8 cellular contexts compared by ENCODE assay signal in genomic region chr1:3724416-3725030, GRCh38. TPM values are rescaled to one million over a fixed set of nuclear protein-coding genes. Genes with fewer than 3 reads are reported as not detected.
DNase-seq lines count a peak whose midpoint lies in the region; ATAC-seq and TF ChIP-seq lines count a peak whose summit lies in the region.
"Not testable (repeated sequence)": the region's sequence is repeated elsewhere in the genome, so short reads cannot be mapped to it uniquely, and the experiment has no call there.

No MANE protein-coding gene starts in this region.

- not testable (repeated sequence) for H3K36me3 ChIP-seq in kidney epithelial cell (ENCODE audit: control insufficient read depth, insufficient read depth, low read length); aorta (ENCODE audit: control insufficient read depth in 1 of 2, insufficient read depth in 2 of 2, low read length in 1 of 2)

- intact Hi-C loops in aorta (cut with DNase I), result loop anchor here (5.0 kb wide), 1 partner anchor 272 kb away; the partner anchor contains the start of gene ARHGEF16 (in 2 of the 2)

- 34 to 37% methylated on average over 18 of the region's 18 CpGs for WGBS in aorta, 2 donors

- peak; percentile 81 for DNase-seq in GM10266 (ENCODE audit: extremely low spot score)
- DNase-seq in MV-4-11 (lab: John Stamatoyannopoulos, UW), result peak; percentile 64
- DNase-seq in SIG-M5 treated with dmso at 0.1 percent for 504 hours (lab: John Stamatoyannopoulos, UW; ENCODE audit: unreplicated experiment), result peak; percentile 47
- DNase-seq in activated T-cell treated with anti-CD3 and anti-CD28 coated beads for 24 hours (ENCODE audit: low read depth), result peak; percentile 67
- peak; percentile 86 for DNase-seq in ecto neural progenitor cell (ENCODE audit: low spot score)
- DNase-seq in kidney epithelial cell (ENCODE audit: low read depth), result not testable (repeated sequence)
- DNase-seq in stimulated activated CD4-positive, alpha-beta T cell treated with anti-CD3 and anti-CD28 coated beads, Interleukin-12 subunit alpha, Interleukin-12 subunit beta, amount 100 ng/mL, for 24 hours (ENCODE audit: low read depth in 2 of 2), result peak; percentile 43 to 75
- peak; percentile 78 to 93 for DNase-seq in aorta

- peak; percentile 96 for TF ChIP-seq CTCF in GM10266 (IDR thresholded peaks at IDR 0.05; ENCODE audit: control insufficient read depth, insufficient read depth, low read depth, missing control alignments)
- TF ChIP-seq CTCF in kidney epithelial cell (IDR thresholded peaks at IDR 0.05; ENCODE audit: insufficient read depth, low read length, poor library complexity, severe bottlenecking), result peak; percentile 97

- H3K9me3 ChIP-seq in aorta (ENCODE audit: control insufficient read depth, low read length), result not testable (repeated sequence)

- not testable (repeated sequence) for H3K4me3 ChIP-seq in kidney epithelial cell (ENCODE audit: low read depth, low read length); aorta (ENCODE audit: low read length in 2 of 2)

- peaks cover 17% of the 10 kb centered on the region for H3K27me3 ChIP-seq in kidney epithelial cell (ENCODE audit: control insufficient read depth, insufficient read depth, low read length)
- H3K27me3 ChIP-seq in aorta (ENCODE audit: control insufficient read depth in 1 of 2, insufficient read depth in 2 of 2, low read length in 1 of 2), result not testable (repeated sequence)

- ATAC-seq in aorta (ENCODE audit: low FRiP score), result not testable (repeated sequence)

- H3K4me1 ChIP-seq in aorta (ENCODE audit: control insufficient read depth in 1 of 2, insufficient read depth in 2 of 2, low read length in 2 of 2), result not testable (repeated sequence)

- not testable (repeated sequence) for H3K27ac ChIP-seq in aorta (ENCODE audit: low read depth in 1 of 2, low read length in 2 of 2)

RNA-seq across cellular contexts. Expression of gene CCDC27, which starts 27.7 kb away (rescaled TPM):
- not detected in 2 replicates for total RNA-seq in kidney epithelial cell
- not detected for total RNA-seq in aorta
- not detected for polyA plus RNA-seq in aorta

RNA-seq across cellular contexts. Expression of gene SMIM1, which starts 48.0 kb away (rescaled TPM):
- total RNA-seq in kidney epithelial cell (not detected in 2 replicates), aorta (1 to 10 TPM; 5.6 to 7.5 TPM)
- 1 to 10 TPM; 3.9 to 6.5 TPM for polyA plus RNA-seq in aorta
